In the genomic region with DNA sequence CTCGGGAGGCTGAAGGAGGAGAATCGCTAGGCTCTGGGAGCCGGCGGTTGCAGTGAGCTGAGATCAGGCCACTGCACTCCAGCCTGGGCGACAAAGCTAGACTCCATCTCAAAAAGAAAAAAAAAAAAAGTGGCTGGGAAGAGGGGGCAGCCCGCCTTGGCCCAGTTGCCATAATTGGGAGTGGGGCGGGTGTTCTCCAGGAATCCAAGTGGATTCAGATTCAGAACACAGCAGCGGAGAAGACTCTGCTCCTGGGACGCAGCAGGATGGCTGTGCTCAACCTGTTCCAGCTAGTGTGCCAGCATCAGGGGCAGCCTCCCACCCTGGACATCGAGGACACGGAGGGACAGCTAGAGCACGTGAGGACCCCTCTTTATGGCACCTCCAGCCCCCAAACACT, we compare ENCODE assay signal across 1 cellular context.
TF ChIP-seq lines count a peak whose summit lies in the region.

No MANE protein-coding gene starts in this region.

TF ChIP-seq in GM12878, 131 proteins besides CTCF, POLR2A, EP300 and RAD21:
- TF ChIP-seq CBX3 (IDR thresholded peaks at IDR 0.05; ENCODE audit: borderline replicate concordance, low read depth) (no peak), BACH1 (IDR thresholded peaks at IDR 0.05; ENCODE audit: borderline replicate concordance) (no peak), PBX3 (IDR thresholded peaks at IDR 0.05; ENCODE audit: insufficient replicate concordance, low read depth, low read length) (no peak), MLLT1 (IDR thresholded peaks at IDR 0.05) (0 out of 2 replicates have a peak, but pooled peaks have one; percentile 30)
